In the genomic region with DNA sequence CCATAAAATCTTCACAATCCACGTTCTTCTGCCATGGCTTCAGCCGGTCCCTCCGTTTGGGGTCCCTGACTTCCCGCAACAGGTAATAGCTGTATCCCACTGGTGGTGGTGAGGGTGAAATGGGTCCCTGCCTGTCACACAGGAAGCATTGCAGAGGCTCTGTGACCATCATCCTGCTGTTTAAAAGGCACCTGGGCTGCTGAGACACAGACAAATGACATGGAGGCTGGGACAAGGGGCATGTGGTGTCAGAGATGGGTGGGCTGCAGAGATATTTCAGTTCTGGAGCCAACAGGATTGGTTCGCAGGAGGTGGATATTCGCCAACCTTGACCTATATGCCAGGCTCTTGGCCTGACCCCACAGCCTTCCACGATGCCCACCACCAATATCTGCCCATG, we compare ENCODE assay signal across 1 cellular context.
TF ChIP-seq lines count a peak whose summit lies in the region.

No MANE protein-coding gene starts in this region.

TF ChIP-seq in WTC11, 78 proteins besides CTCF, POLR2A, EP300 and RAD21 (continued from another document):
- TF ChIP-seq, protein P1, sequence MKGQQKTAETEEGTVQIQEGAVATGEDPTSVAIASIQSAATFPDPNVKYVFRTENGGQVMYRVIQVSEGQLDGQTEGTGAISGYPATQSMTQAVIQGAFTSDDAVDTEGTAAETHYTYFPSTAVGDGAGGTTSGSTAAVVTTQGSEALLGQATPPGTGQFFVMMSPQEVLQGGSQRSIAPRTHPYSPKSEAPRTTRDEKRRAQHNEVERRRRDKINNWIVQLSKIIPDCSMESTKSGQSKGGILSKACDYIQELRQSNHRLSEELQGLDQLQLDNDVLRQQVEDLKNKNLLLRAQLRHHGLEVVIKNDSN (CRISPR knock-in tag; IDR thresholded peaks at IDR 0.05): no peak
- TF ChIP-seq, protein P2, sequence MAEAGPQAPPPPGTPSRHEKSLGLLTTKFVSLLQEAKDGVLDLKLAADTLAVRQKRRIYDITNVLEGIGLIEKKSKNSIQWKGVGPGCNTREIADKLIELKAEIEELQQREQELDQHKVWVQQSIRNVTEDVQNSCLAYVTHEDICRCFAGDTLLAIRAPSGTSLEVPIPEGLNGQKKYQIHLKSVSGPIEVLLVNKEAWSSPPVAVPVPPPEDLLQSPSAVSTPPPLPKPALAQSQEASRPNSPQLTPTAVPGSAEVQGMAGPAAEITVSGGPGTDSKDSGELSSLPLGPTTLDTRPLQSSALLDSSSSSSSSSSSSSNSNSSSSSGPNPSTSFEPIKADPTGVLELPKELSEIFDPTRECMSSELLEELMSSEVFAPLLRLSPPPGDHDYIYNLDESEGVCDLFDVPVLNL (CRISPR knock-in tag; IDR thresholded peaks at IDR 0.05; ENCODE audit: borderline replicate concordance, low read depth): no peak
- TF ChIP-seq PRRX2 (CRISPR knock-in tag; IDR thresholded peaks at IDR 0.05) (no peak), IRF2 (CRISPR knock-in tag; IDR thresholded peaks at IDR 0.05; ENCODE audit: borderline replicate concordance, low read depth) (no peak)
